In the genomic region with DNA sequence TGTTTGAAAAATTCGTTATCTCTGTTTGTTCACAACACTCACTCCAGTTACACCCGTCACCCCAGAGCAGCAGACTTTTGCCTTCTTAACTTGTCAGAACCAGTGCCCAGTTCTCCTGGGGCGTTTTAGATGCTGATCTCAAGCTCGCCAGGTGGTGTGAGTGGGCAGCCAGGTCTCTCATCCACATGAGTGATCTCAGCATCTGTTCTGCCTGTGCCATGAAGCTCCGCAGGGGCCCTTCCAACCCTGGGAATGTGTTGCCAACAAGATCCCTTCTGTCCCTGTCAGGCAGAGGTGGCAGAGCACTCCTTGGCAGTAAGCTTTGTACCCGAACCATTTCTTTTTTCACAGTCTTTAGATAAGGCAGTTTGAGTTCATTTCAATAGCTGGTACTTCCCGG, we compare ENCODE assay signal across 32 cellular contexts.
"Had no signal": no experiment of that assay in that cellular context is flagged by ENCODE, and none has a peak within 500 bp of the region (broad histone marks: within the 10 kb centered on the region; RNA-seq: fewer than 3 reads in every experiment).

No MANE protein-coding gene starts in this region.

- H3K9me3 Mint-ChIP-seq: activated naive CD8-positive, alpha-beta T cell treated with anti-CD3 and anti-CD28 coated beads for 36 hours; activated T-helper 1 cell treated with anti-CD3 and anti-CD28 coated beads, Interleukin-12 subunit alpha, Interleukin-12 subunit beta, Interleukin-2, Interleukin-4 antibody, amounts not matched to agents 30 ng/mL and 10 ng/mL and 1 ng/mL, durations not matched to agents 14 hours and 24 hours and 36 hours; mesothelial cell of epicardium; neural crest cell; stimulated activated naive CD8-positive, alpha-beta T cell treated with anti-CD3 and anti-CD28 coated beads, Interleukin-15, Interleukin-2, amounts not matched to agents 100 ng/mL and 50 ng/mL, for 24 hours had no signal

- H3K36me3 Mint-ChIP-seq: activated CD8-positive, alpha-beta memory T cell treated with anti-CD3 and anti-CD28 coated beads, Interleukin-2, amount 10 ng/mL, durations not matched to agents 7 days and 5 days; activated naive CD8-positive, alpha-beta T cell treated with anti-CD3 and anti-CD28 coated beads for 36 hours; mesothelial cell of epicardium; stimulated activated effector memory CD8-positive, alpha-beta T cell treated with anti-CD3 and anti-CD28 coated beads, Interleukin-12 subunit alpha, Interleukin-12 subunit beta, amount 100 ng/mL, for 72 hours had no signal

- H3K27ac ChIP-seq: ascending aorta, brain microvascular endothelial cell, gastroesophageal sphincter, parathyroid adenoma, psoas muscle, sigmoid colon, thoracic aorta, uterus had no signal

- H3K79me2 ChIP-seq: parathyroid adenoma had no signal

- H3K4me3 Mint-ChIP-seq: activated B cell treated with CpG ODN at 0.5 μM for 24 hours; activated CD4-positive, alpha-beta T cell treated with anti-CD3 and anti-CD28 coated beads for 36 hours; activated CD8-positive, alpha-beta memory T cell treated with anti-CD3 and anti-CD28 coated beads, Interleukin-2, amount 10 ng/mL, durations not matched to agents 7 days and 5 days; activated CD8-positive, alpha-beta T cell treated with anti-CD3 and anti-CD28 coated beads, Interleukin-2, amount 10 ng/mL, durations not matched to agents 7 days and 5 days; activated naive CD4-positive, alpha-beta T cell treated with anti-CD3 and anti-CD28 coated beads for 36 hours; activated naive CD8-positive, alpha-beta T cell treated with anti-CD3 and anti-CD28 coated beads for 36 hours; activated T-helper 1 cell treated with anti-CD3 and anti-CD28 coated beads, Interleukin-12 subunit alpha, Interleukin-12 subunit beta, Interleukin-2, Interleukin-4 antibody, amounts not matched to agents 30 ng/mL and 10 ng/mL and 1 ng/mL, durations not matched to agents 14 hours and 24 hours and 36 hours; mesothelial cell of epicardium; naive thymus-derived CD4-positive, alpha-beta T cell; neural crest cell; stimulated activated effector memory CD8-positive, alpha-beta T cell treated with anti-CD3 and anti-CD28 coated beads, Interleukin-12 subunit alpha, Interleukin-12 subunit beta, amount 100 ng/mL, for 72 hours; stimulated activated naive CD8-positive, alpha-beta T cell treated with anti-CD3 and anti-CD28 coated beads, Interleukin-15, Interleukin-2, amounts not matched to agents 100 ng/mL and 50 ng/mL, for 24 hours had no signal

- H3K4me1 ChIP-seq: ascending aorta, gastroesophageal sphincter, parathyroid adenoma, psoas muscle, sigmoid colon, uterus had no signal

- H3K4me3 ChIP-seq: ascending aorta, gastroesophageal sphincter, psoas muscle, sigmoid colon, thoracic aorta, uterus had no signal

- H2AFZ ChIP-seq: parathyroid adenoma had no signal

- H3K27ac Mint-ChIP-seq: activated B cell treated with CpG ODN at 0.5 μM for 24 hours; activated CD4-positive, alpha-beta T cell treated with anti-CD3 and anti-CD28 coated beads for 36 hours; activated CD8-positive, alpha-beta memory T cell treated with anti-CD3 and anti-CD28 coated beads, Interleukin-2, amount 10 ng/mL, durations not matched to agents 7 days and 5 days; activated CD8-positive, alpha-beta T cell treated with anti-CD3 and anti-CD28 coated beads, Interleukin-2, amount 10 ng/mL, durations not matched to agents 7 days and 5 days; activated naive CD4-positive, alpha-beta T cell treated with anti-CD3 and anti-CD28 coated beads for 36 hours; activated naive CD8-positive, alpha-beta T cell treated with anti-CD3 and anti-CD28 coated beads for 36 hours; activated T-helper 1 cell treated with anti-CD3 and anti-CD28 coated beads, Interleukin-12 subunit alpha, Interleukin-12 subunit beta, Interleukin-2, Interleukin-4 antibody, amounts not matched to agents 30 ng/mL and 10 ng/mL and 1 ng/mL, durations not matched to agents 14 hours and 24 hours and 36 hours; mesothelial cell of epicardium; naive thymus-derived CD4-positive, alpha-beta T cell; stimulated activated effector memory CD8-positive, alpha-beta T cell treated with anti-CD3 and anti-CD28 coated beads, Interleukin-12 subunit alpha, Interleukin-12 subunit beta, amount 100 ng/mL, for 72 hours; stimulated activated naive CD8-positive, alpha-beta T cell treated with anti-CD3 and anti-CD28 coated beads, Interleukin-15, Interleukin-2, amounts not matched to agents 100 ng/mL and 50 ng/mL, for 24 hours had no signal

- H3K27me3 ChIP-seq: ascending aorta, brain microvascular endothelial cell, sigmoid colon, uterus had no signal

- H3K9ac ChIP-seq: parathyroid adenoma had no signal

- ATAC-seq: activated CD4-positive, alpha-beta T cell treated with anti-CD3 and anti-CD28 coated beads for 36 hours; activated CD8-positive, alpha-beta memory T cell treated with anti-CD3 and anti-CD28 coated beads, Interleukin-2, amount 10 ng/mL, durations not matched to agents 7 days and 5 days; activated CD8-positive, alpha-beta T cell treated with anti-CD3 and anti-CD28 coated beads, Interleukin-2, amount 10 ng/mL, durations not matched to agents 7 days and 5 days; gastroesophageal sphincter; naive thymus-derived CD4-positive, alpha-beta T cell; psoas muscle; stimulated activated effector memory CD8-positive, alpha-beta T cell treated with anti-CD3 and anti-CD28 coated beads, Interleukin-12 subunit alpha, Interleukin-12 subunit beta, amount 100 ng/mL, for 72 hours had no signal

- FAIRE-seq: endothelial cell of umbilical vein, kidney, small intestine had no signal

- H3K36me3 ChIP-seq: ascending aorta, brain microvascular endothelial cell, gastroesophageal sphincter, sigmoid colon, thoracic aorta, uterus had no signal

- H3K27me3 Mint-ChIP-seq: activated B cell treated with CpG ODN at 0.5 μM for 24 hours; activated CD4-positive, alpha-beta T cell treated with anti-CD3 and anti-CD28 coated beads for 36 hours; activated CD8-positive, alpha-beta memory T cell treated with anti-CD3 and anti-CD28 coated beads, Interleukin-2, amount 10 ng/mL, durations not matched to agents 7 days and 5 days; stimulated activated naive CD8-positive, alpha-beta T cell treated with anti-CD3 and anti-CD28 coated beads, Interleukin-15, Interleukin-2, amounts not matched to agents 100 ng/mL and 50 ng/mL, for 24 hours had no signal

- DNase-seq: activated B cell treated with CpG ODN at 0.5 μM for 24 hours; activated CD4-positive, alpha-beta T cell treated with anti-CD3 and anti-CD28 coated beads for 36 hours; activated CD8-positive, alpha-beta memory T cell treated with anti-CD3 and anti-CD28 coated beads, Interleukin-2, amount 10 ng/mL, durations not matched to agents 7 days and 5 days; activated CD8-positive, alpha-beta T cell treated with anti-CD3 and anti-CD28 coated beads, Interleukin-2, amount 10 ng/mL, durations not matched to agents 7 days and 5 days; activated effector memory CD4-positive, alpha-beta T cell treated with anti-CD3 and anti-CD28 coated beads, Interleukin-2, amount 50 U/mL, for 16 hours; activated naive CD4-positive, alpha-beta T cell treated with anti-CD3 and anti-CD28 coated beads for 36 hours; activated naive CD8-positive, alpha-beta T cell treated with anti-CD3 and anti-CD28 coated beads for 36 hours; brain microvascular endothelial cell; caudate nucleus; cortex of kidney; head of caudate nucleus; hippocampal formation; kidney; left colon; naive thymus-derived CD4-positive, alpha-beta T cell; occipital lobe; psoas muscle; sigmoid colon; small intestine; stimulated activated CD4-positive, alpha-beta T cell treated with anti-CD3 and anti-CD28 coated beads, Interleukin-4, amount 100 ng/mL, for 24 hours; trophoblast cell; uterus had no signal

- H3K4me1 Mint-ChIP-seq: activated B cell treated with CpG ODN at 0.5 μM for 24 hours; activated CD4-positive, alpha-beta T cell treated with anti-CD3 and anti-CD28 coated beads for 36 hours; activated CD8-positive, alpha-beta memory T cell treated with anti-CD3 and anti-CD28 coated beads, Interleukin-2, amount 10 ng/mL, durations not matched to agents 7 days and 5 days; activated naive CD8-positive, alpha-beta T cell treated with anti-CD3 and anti-CD28 coated beads for 36 hours; naive thymus-derived CD4-positive, alpha-beta T cell; stimulated activated effector memory CD8-positive, alpha-beta T cell treated with anti-CD3 and anti-CD28 coated beads, Interleukin-12 subunit alpha, Interleukin-12 subunit beta, amount 100 ng/mL, for 72 hours had no signal

- H3K9me3 ChIP-seq: ascending aorta, gastroesophageal sphincter, psoas muscle, sigmoid colon, thoracic aorta, uterus had no signal
